Comparison of ENCODE assay signal across 18 cellular contexts in genomic region chr3:14295037-14295436, GRCh38.
DNase-seq lines count a peak whose midpoint lies in the region; ATAC-seq, FAIRE-seq and TF ChIP-seq lines count a peak whose summit lies in the region.
"Had no signal": no experiment of that assay in that cellular context is flagged by ENCODE, and none has a peak within 500 bp of the region (broad histone marks: within the 10 kb centered on the region; RNA-seq: fewer than 3 reads in every experiment).

No MANE protein-coding gene starts in this region.

- H3K4me2 ChIP-seq in A549 (no peak overlapping the region), IMR-90 (ENCODE audit: low read depth, low read length) (no peak overlapping the region), mesenchymal stem cell (ENCODE audit: low read length, poor library complexity, severe bottlenecking) (no peak overlapping the region)

- no peaks in the 10 kb centered on the region for H4K20me1 ChIP-seq in IMR-90 (ENCODE audit: insufficient read depth, low read length)

- in situ Hi-C loops in IMR-90 (cut with MboI; ENCODE audit: low sequenced_read_pairs) = no loop called here

- TF ChIP-seq RAD21 in A549 (conservative IDR thresholded peaks at IDR 0.05 in 1 of 2, IDR thresholded peaks at IDR 0.05 in 1 of 2) (no peak), IMR-90 (IDR thresholded peaks at IDR 0.05; ENCODE audit: low read length) (no peak)

- H3K23ac ChIP-seq in IMR-90 (ENCODE audit: low read depth, low read length) = no peak overlapping the region
- H3K23ac ChIP-seq in mesenchymal stem cell (ENCODE audit: low read length in 2 of 2) = no peak overlapping the region

- DNase-seq in A549 (ENCODE audit: low read depth in 1 of 2, low spot score in 1 of 2) = no peak
- DNase-seq in IMR-90 = no peak
- DNase-seq in amniotic epithelial cell (ENCODE audit: low read depth) = peak; percentile 83
- peak; percentile 29 for DNase-seq in mesenchymal stem cell
- DNase-seq in aorta = no peak
- no peak for DNase-seq in DMS153 treated with DMSO at 0.1 percent for 48 hours (lab: John Stamatoyannopoulos, UW; ENCODE audit: unreplicated experiment)
- DNase-seq: BE2C; C1 segment of cervical spinal cord; CD4-positive, CD25-positive, alpha-beta regulatory T cell; CD8-positive, alpha-beta memory T cell; COR-L47; DMS153; DMS79 treated with DMSO at 0.1 percent for 48 hours; GF-D8; KBM-7 had no signal

- peak overlapping the region in 1 of 2 experiments; percentile 50; a peak in 1 of 6 replicates for H3K27ac ChIP-seq in A549
- H3K27ac ChIP-seq in IMR-90 (ENCODE audit: insufficient read depth, low read length) = no peak overlapping the region
- H3K27ac ChIP-seq in mesenchymal stem cell (ENCODE audit: low read length, poor library complexity, severe bottlenecking) = no peak overlapping the region
- H3K27ac ChIP-seq in aorta (ENCODE audit: low read depth in 1 of 2, low read length in 2 of 2) = no peak overlapping the region

- H2BK120ac ChIP-seq in IMR-90 (ENCODE audit: low read depth, low read length) (no peak overlapping the region), mesenchymal stem cell (ENCODE audit: low read depth, low read length) (no peak overlapping the region)

- H3K14ac ChIP-seq in IMR-90 (replicated peaks; ENCODE audit: low read depth, low read length) (no peak overlapping the region), mesenchymal stem cell (ENCODE audit: low read length in 2 of 2) (no peak overlapping the region)

- H3K18ac ChIP-seq in IMR-90 (ENCODE audit: low read depth, low read length) (no peak overlapping the region), mesenchymal stem cell (ENCODE audit: low read depth in 1 of 2, low read length in 2 of 2) (no peak overlapping the region)

- H2BK15ac ChIP-seq in IMR-90 (ENCODE audit: low read depth, low read length) = no peak overlapping the region
- no peak overlapping the region for H2BK15ac ChIP-seq in mesenchymal stem cell (ENCODE audit: low read depth, poor library complexity, severe bottlenecking)

- H3K79me1 ChIP-seq in IMR-90 (ENCODE audit: low read depth in 1 of 2, low read length in 2 of 2) = no peaks in the 10 kb centered on the region
- no peaks in the 10 kb centered on the region for H3K79me1 ChIP-seq in mesenchymal stem cell (replicated peaks; ENCODE audit: low read length, poor library complexity, severe bottlenecking)

- H4K8ac ChIP-seq in IMR-90 (ENCODE audit: low read depth in 2 of 2, low read length in 2 of 2) = no peak overlapping the region
- no peak overlapping the region for H4K8ac ChIP-seq in mesenchymal stem cell (ENCODE audit: low read length)

- TF ChIP-seq POLR2A in A549 (IDR thresholded peaks at IDR 0.05; ENCODE audit: low read length) (no peak), IMR-90 (IDR thresholded peaks at IDR 0.05; ENCODE audit: low read depth, low read length) (no peak)

- CTCF ChIA-PET in A549 (lab: Yijun Ruan, JAX) (interaction anchor here (1.4 kb wide), 1 partner anchor 16 kb away, joined by 4 read pairs; no protein-coding TSS in a partner anchor), IMR-90 (lab: Yijun Ruan, JAX) (no interaction called here)

- BruUV-seq in IMR-90 (replicated peaks; lab: Mats Ljungman, UMichigan) = no TSS peak

- dilution Hi-C loops in IMR-90 (cut with HindIII; ENCODE audit: low sequenced_read_pairs, unreplicated experiment) = no loop called here

- TF ChIP-seq CTCF in A549 (IDR thresholded peaks at IDR 0.05) (no peak), IMR-90 (conservative IDR thresholded peaks at IDR 0.05; ENCODE audit: low read depth, low read length) (no peak)

- POLR2A ChIA-PET in A549 (lab: Yijun Ruan, JAX) = no interaction called here
- POLR2A ChIA-PET in IMR-90 (lab: Charles Lee; ENCODE audit: unreplicated experiment) = no interaction called here

- H3K9ac ChIP-seq in IMR-90 (ENCODE audit: low read depth, low read length) (no peak overlapping the region), mesenchymal stem cell (ENCODE audit: low read length) (no peak overlapping the region)

- no peak overlapping the region for H3K4me3 ChIP-seq in A549
- no peak overlapping the region for H3K4me3 ChIP-seq in IMR-90 (ENCODE audit: insufficient read depth, low read depth, low read length)
- H3K4me3 ChIP-seq in mesenchymal stem cell (ENCODE audit: insufficient read depth in 1 of 2, low read depth in 1 of 2, low read length in 2 of 2) = no peak overlapping the region
- H3K4me3 ChIP-seq in aorta (ENCODE audit: low read length in 2 of 2) = no peak overlapping the region
- H3K4me3 ChIP-seq: HAP-1 had no signal

- H4K91ac ChIP-seq in IMR-90 (ENCODE audit: insufficient read depth, low read depth, low read length) = no peak overlapping the region
- no peak overlapping the region for H4K91ac ChIP-seq in mesenchymal stem cell (ENCODE audit: low read length)

- H4K5ac ChIP-seq in IMR-90 (ENCODE audit: low read depth, low read length) = no peak overlapping the region

- no peak overlapping the region for H2AK9ac ChIP-seq in IMR-90 (replicated peaks; ENCODE audit: low read depth, low read length, poor library complexity)

- H2AFZ ChIP-seq in IMR-90 (replicated peaks; ENCODE audit: low read length, poor library complexity) = no peak overlapping the region
- H2AFZ ChIP-seq in mesenchymal stem cell (ENCODE audit: low read depth, low read length) = no peak overlapping the region

- H3K9me3 ChIP-seq in A549 = no peaks in the 10 kb centered on the region
- H3K9me3 ChIP-seq in IMR-90 (ENCODE audit: control insufficient read depth, insufficient read depth, low read length) = no peaks in the 10 kb centered on the region
- no peaks in the 10 kb centered on the region for H3K9me3 ChIP-seq in mesenchymal stem cell (ENCODE audit: control insufficient read depth, low read length)
- no peaks in the 10 kb centered on the region for H3K9me3 ChIP-seq in aorta (ENCODE audit: control insufficient read depth, low read length)
- H3K9me3 ChIP-seq: BE2C, HAP-1 had no signal

- H2AK5ac ChIP-seq in IMR-90 (ENCODE audit: low read depth, low read length) (no peak overlapping the region), mesenchymal stem cell (ENCODE audit: low read length, severe bottlenecking) (no peak overlapping the region)

- FAIRE-seq in A549 (lab: Jason Lieb, UNC) = no peak
- FAIRE-seq: D721Med had no signal

- H2BK5ac ChIP-seq in IMR-90 (ENCODE audit: low read depth, low read length, poor library complexity, severe bottlenecking) (no peak overlapping the region), mesenchymal stem cell (ENCODE audit: low read depth, low read length, poor library complexity, severe bottlenecking) (no peak overlapping the region)

- peaks cover 14% of the 10 kb centered on the region for H3K4me1 ChIP-seq in A549
- peaks cover 3% of the 10 kb centered on the region; the same call in 1 of the 2 replicates for H3K4me1 ChIP-seq in IMR-90 (ENCODE audit: control insufficient read depth, insufficient read depth, low read length)
- H3K4me1 ChIP-seq in mesenchymal stem cell (ENCODE audit: control insufficient read depth, insufficient read depth, low read depth, low read length) = peaks cover 21% of the 10 kb centered on the region
- H3K4me1 ChIP-seq in aorta (ENCODE audit: control insufficient read depth in 1 of 2, insufficient read depth in 2 of 2, low read length in 2 of 2) = no peaks in the 10 kb centered on the region
- H3K4me1 ChIP-seq: BE2C had no signal

- H3K27me3 ChIP-seq in IMR-90 (ENCODE audit: control insufficient read depth, insufficient read depth, low read length) (peaks cover 8% of the 10 kb centered on the region), mesenchymal stem cell (ENCODE audit: control insufficient read depth in 1 of 2, insufficient read depth in 1 of 2, low read length in 2 of 2) (peaks cover 0 to 49% of the 10 kb centered on the region in 2 experiments), aorta (ENCODE audit: control insufficient read depth in 1 of 2, insufficient read depth in 2 of 2, low read length in 1 of 2) (no peaks in the 10 kb centered on the region)
- H3K27me3 ChIP-seq: BE2C had no signal

- H3K4ac ChIP-seq in IMR-90 (ENCODE audit: low read depth, low read length) (no peak overlapping the region), mesenchymal stem cell (ENCODE audit: low read depth in 1 of 2, low read length in 2 of 2) (no peak overlapping the region)

- no peaks in the 10 kb centered on the region for H3K36me3 ChIP-seq in IMR-90 (ENCODE audit: control insufficient read depth, insufficient read depth, low read length)
- H3K36me3 ChIP-seq in mesenchymal stem cell (ENCODE audit: control insufficient read depth in 1 of 2, insufficient read depth in 2 of 2, low read depth in 1 of 2, low read length in 2 of 2) = no peaks in the 10 kb centered on the region
- H3K36me3 ChIP-seq in aorta (ENCODE audit: control insufficient read depth in 1 of 2, insufficient read depth in 2 of 2, low read length in 1 of 2) = no peaks in the 10 kb centered on the region
- H3K36me3 ChIP-seq: BE2C, HAP-1 had no signal

- peaks cover 2% of the 10 kb centered on the region; the same call in 1 of the 2 replicates for H3K9me1 ChIP-seq in IMR-90 (ENCODE audit: insufficient read depth, low read length)

- H3K56ac ChIP-seq in IMR-90 (ENCODE audit: extremely low read depth, insufficient read depth, low read length) = no peak overlapping the region

- no peak overlapping the region for H2BK12ac ChIP-seq in mesenchymal stem cell (ENCODE audit: low read length in 2 of 2)

- no peak for ATAC-seq in A549
- ATAC-seq in IMR-90 (ENCODE audit: low read depth) = no peak
- no peak for ATAC-seq in aorta (ENCODE audit: low FRiP score)
- no peak for ATAC-seq in GM19467 (IDR thresholded peaks at IDR 0.05; ENCODE audit: unreplicated experiment)

- 78% methylated on average over 3 of the region's 3 CpGs for WGBS in A549 (ENCODE audit: missing lambda C conversion rate)
- no CpG with 5 or more reads among the region's 3 CpGs for whole genome bisulfite sequencing in IMR-90 (ENCODE audit: extremely low coverage in 2 of 2, insufficient read length in 1 of 2), 2 experiments
- 100% methylated on average over 3 of the region's 3 CpGs for WGBS in mesenchymal stem cell
- WGBS in aorta, 2 donors = 86 to 90% methylated on average over 3 of the region's 3 CpGs

- H2BK20ac ChIP-seq in IMR-90 (ENCODE audit: low read depth, low read length) = no peak overlapping the region

- no peak for TF ChIP-seq EP300 in A549 (IDR thresholded peaks at IDR 0.05)

- intact Hi-C loops in IMR-90 (cut with micrococcal nuclease) = no loop called here
- intact Hi-C loops in aorta (cut with DNase I) = no loop called here

TF ChIP-seq in A549, 52 proteins besides CTCF, POLR2A, EP300 and RAD21:
- TF ChIP-seq HOXA7 (CRISPR knock-in tag; IDR thresholded peaks at IDR 0.05) = no peak
- peak; percentile 53 to 76; a peak in 3 of 4 replicates for TF ChIP-seq CEBPB (IDR thresholded peaks at IDR 0.05)
- no peak for TF ChIP-seq BHLHE40 (IDR thresholded peaks at IDR 0.05; ENCODE audit: low read depth, low read length)
- TF ChIP-seq CHD2 (IDR thresholded peaks at IDR 0.05; ENCODE audit: low read length, partially characterized antibody) = no peak

TF ChIP-seq in IMR-90, 13 proteins besides CTCF, POLR2A, EP300 and RAD21 (continues in another document):
- TF ChIP-seq CEBPB (IDR thresholded peaks at IDR 0.05; ENCODE audit: low read depth, low read length) = peak; percentile 74

Comparison
In these comparisons a context has a peak if more than half of its experiments do, and no peak if none do; other contexts are left out.
1. DNase-seq: peak in amniotic epithelial cell (single experiment) and mesenchymal stem cell (single experiment); none in A549 (0 of 2), IMR-90 (single experiment), aorta (0 of 2) and DMS153 treated with DMSO at 0.1 percent for 48 hours (single experiment).